ENCODE assay signal across 14 cellular contexts in the genomic region with DNA sequence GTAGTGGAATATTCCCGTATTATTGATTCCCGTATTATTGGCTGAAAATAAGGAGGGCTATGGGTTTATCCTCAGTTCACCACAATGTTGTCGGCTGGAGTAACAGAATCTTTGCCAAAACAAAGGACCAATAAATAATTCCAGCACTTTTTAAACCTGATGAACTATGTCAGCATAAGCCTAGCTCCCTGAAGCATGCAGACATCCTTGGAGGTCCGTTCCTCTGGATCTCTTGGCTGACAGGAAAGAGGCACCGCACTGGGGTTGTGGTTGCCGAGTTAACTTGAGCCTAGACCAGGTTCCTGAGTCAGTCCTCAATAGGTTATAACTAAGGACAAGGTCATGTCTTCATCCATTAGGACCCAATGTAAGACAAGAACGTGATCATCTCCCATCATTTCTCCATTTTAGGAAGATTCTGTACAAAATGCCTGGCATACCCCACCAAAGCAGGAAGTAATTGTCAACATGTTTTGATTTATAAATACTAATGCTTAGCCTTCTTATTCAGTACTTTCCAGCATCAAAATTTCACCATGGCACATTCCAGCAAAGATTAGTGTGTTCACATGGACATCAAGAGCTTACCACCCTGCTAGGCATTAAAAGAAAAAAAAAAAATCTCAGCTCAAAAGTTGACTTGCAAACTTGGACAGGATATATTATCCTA. TPM values are rescaled to one million over a fixed set of nuclear protein-coding genes. Genes with fewer than 3 reads are reported as not detected.
DNase-seq lines count a peak whose midpoint lies in the region; ATAC-seq, FAIRE-seq and TF ChIP-seq lines count a peak whose summit lies in the region.
"Had no signal": no experiment of that assay in that cellular context is flagged by ENCODE, and none has a peak within 500 bp of the region (broad histone marks: within the 10 kb centered on the region; RNA-seq: fewer than 3 reads in every experiment).

No MANE protein-coding gene starts in this region.

- H3K14ac ChIP-seq in neuronal stem cell (ENCODE audit: low read length), result no peak overlapping the region

- no peaks in the 10 kb centered on the region for H3K27me3 Mint-ChIP-seq in astrocyte (ENCODE audit: low read depth, unreplicated experiment)

- H3K27ac ChIP-seq in astrocyte (ENCODE audit: low read depth, low read length) (peak overlapping the region; percentile 62), heart left ventricle (peak overlapping the region; percentile 1 to 81 (median 66)), substantia nigra (ENCODE audit: low read depth, low read length, poor library complexity, severe bottlenecking) (no peak overlapping the region), neuronal stem cell (replicated peaks; ENCODE audit: low read length) (no peak overlapping the region)

- H4K20me1 ChIP-seq in astrocyte (ENCODE audit: insufficient read depth, low read length), result no peaks in the 10 kb centered on the region

- peaks cover 10% of the 10 kb centered on the region for H3K4me1 Mint-ChIP-seq in astrocyte (ENCODE audit: low read depth, unreplicated experiment)

- ATAC-seq in heart left ventricle (peak in 3 of 4 donors; percentile 24 to 51 (median 37)), GM19351 (IDR thresholded peaks at IDR 0.05; ENCODE audit: unreplicated experiment) (no peak)

- WGBS in heart left ventricle, 4 donors, result 37 to 56% (median 44%) methylated on average over 7 of the region's 7 CpGs
- no CpG with 5 or more reads among the region's 7 CpGs for WGBS in neuronal stem cell (ENCODE audit: extremely low coverage in 2 of 2, insufficient read length in 2 of 2, insufficient replicate concordance in 1 of 2), 2 donors

- H3K27me3 ChIP-seq in astrocyte (ENCODE audit: insufficient read depth, low read length) (no peaks in the 10 kb centered on the region), heart left ventricle (no peaks in the 10 kb centered on the region), neuronal stem cell (ENCODE audit: control insufficient read depth in 3 of 3, insufficient read depth in 3 of 3, low read depth in 1 of 3, low read length in 3 of 3) (no peaks in the 10 kb centered on the region)

- H3K4ac ChIP-seq in neuronal stem cell (ENCODE audit: low read length), result no peak overlapping the region

- H3K4me3 ChIP-seq in astrocyte (ENCODE audit: insufficient read depth, low read depth, low read length) (no peak overlapping the region), heart left ventricle (no peak overlapping the region), skeletal muscle cell (ENCODE audit: low read depth, low read length) (no peak overlapping the region), neuronal stem cell (ENCODE audit: low read length in 2 of 2) (no peak overlapping the region)

- H2BK12ac ChIP-seq in neuronal stem cell (ENCODE audit: low read length), result no peak overlapping the region

- no peak for FAIRE-seq in astrocyte (lab: Jason Lieb, UNC)

- H2AK5ac ChIP-seq in neuronal stem cell (ENCODE audit: low read depth, low read length), result no peak overlapping the region

- H2BK15ac ChIP-seq in neuronal stem cell (ENCODE audit: low read length), result no peak overlapping the region

- H2AFZ ChIP-seq in astrocyte (ENCODE audit: low read depth, low read length), result no peak overlapping the region
- no peak overlapping the region for H2AFZ ChIP-seq in neuronal stem cell (ENCODE audit: low read length)

- no peak overlapping the region for H3K4me3 Mint-ChIP-seq in astrocyte (ENCODE audit: unreplicated experiment)
- H3K4me3 Mint-ChIP-seq: activated T-helper 1 cell treated with anti-CD3 and anti-CD28 coated beads, Interleukin-12 subunit alpha, Interleukin-12 subunit beta, Interleukin-2, Interleukin-4 antibody, amounts not matched to agents 30 ng/mL and 10 ng/mL and 1 ng/mL, durations not matched to agents 14 hours and 24 hours and 36 hours; endodermal cell had no signal

- DNase-seq in Daoy (ENCODE audit: low read depth) (peak; percentile 27), astrocyte (ENCODE audit: low read depth) (peak; percentile 81), heart left ventricle (no peak), skeletal muscle cell (ENCODE audit: low read depth) (peak; percentile 56), NCI-H2029 treated with DMSO at 0.1 percent for 48 hours (lab: John Stamatoyannopoulos, UW) (no peak), substantia nigra (lab: John Stamatoyannopoulos, UW) (no peak), neuronal stem cell (ENCODE audit: low spot score) (no peak)
- DNase-seq: endodermal cell, KBM-7, NCI-H187 treated with DMSO at 0.1 percent for 48 hours, NCI-H774, T-helper 9 cell had no signal

- TF ChIP-seq CTCF in astrocyte (IDR thresholded peaks at IDR 0.05; ENCODE audit: insufficient read depth, low read depth, low read length), result no peak
- no peak for TF ChIP-seq CTCF in heart left ventricle (IDR thresholded peaks at IDR 0.05)

- peaks cover 3% of the 10 kb centered on the region for H3K36me3 Mint-ChIP-seq in astrocyte (ENCODE audit: low read depth, unreplicated experiment)

- no peak overlapping the region for H2BK5ac ChIP-seq in neuronal stem cell (ENCODE audit: low read length)

- H3K9ac ChIP-seq in astrocyte (ENCODE audit: low read length) (peak overlapping the region; percentile 34), neuronal stem cell (ENCODE audit: low read depth, low read length, poor library complexity) (no peak overlapping the region)

- intact Hi-C loops in heart left ventricle (cut with DNase I), result loop anchor here in 2 of 10 donors (5.0 kb wide), 2 partner anchors 35 kb away; partner anchors contain the start of gene NID2 (in 1 of the 2)

- no peak for TF ChIP-seq POLR2A in heart left ventricle (IDR thresholded peaks at IDR 0.05)

- no peak overlapping the region for H4K91ac ChIP-seq in neuronal stem cell (ENCODE audit: low read depth, low read length, poor library complexity)

- H3K79me2 ChIP-seq in astrocyte (ENCODE audit: insufficient read depth, low read length), result no peaks in the 10 kb centered on the region

- no peak overlapping the region for H4K8ac ChIP-seq in neuronal stem cell (ENCODE audit: low read depth, low read length)

- peaks cover 10% of the 10 kb centered on the region for H3K36me3 ChIP-seq in astrocyte (ENCODE audit: insufficient read depth, low read length)
- peaks cover 0 to 54% (median 31%) of the 10 kb centered on the region in 9 donors for H3K36me3 ChIP-seq in heart left ventricle
- peaks cover 0 to 15% of the 10 kb centered on the region in 2 donors for H3K36me3 ChIP-seq in neuronal stem cell (replicated peaks in 1 of 2; ENCODE audit: control insufficient read depth in 2 of 2, insufficient read depth in 2 of 2, low read length in 2 of 2)

- peak overlapping the region; percentile 64 for H3K27ac Mint-ChIP-seq in astrocyte (ENCODE audit: unreplicated experiment)
- H3K27ac Mint-ChIP-seq: activated T-helper 1 cell treated with anti-CD3 and anti-CD28 coated beads, Interleukin-12 subunit alpha, Interleukin-12 subunit beta, Interleukin-2, Interleukin-4 antibody, amounts not matched to agents 30 ng/mL and 10 ng/mL and 1 ng/mL, durations not matched to agents 14 hours and 24 hours and 36 hours; endodermal cell had no signal

- H3K18ac ChIP-seq in neuronal stem cell (ENCODE audit: low read length), result no peak overlapping the region

- no peak overlapping the region for H3K23ac ChIP-seq in neuronal stem cell (ENCODE audit: low read depth, low read length, poor library complexity)

- H2BK120ac ChIP-seq in neuronal stem cell (ENCODE audit: low read depth, low read length), result no peak overlapping the region

- H3K4me1 ChIP-seq in astrocyte (ENCODE audit: insufficient read depth, low read length) (peaks cover 28% of the 10 kb centered on the region), heart left ventricle (peaks cover 0 to 46% (median 30%) of the 10 kb centered on the region in 12 donors), neuronal stem cell (ENCODE audit: control insufficient read depth in 2 of 2, insufficient read depth in 1 of 2, low read depth in 1 of 2, low read length in 2 of 2) (peaks cover 0 to 4% of the 10 kb centered on the region in 2 donors)

- H3K9me3 ChIP-seq in astrocyte (ENCODE audit: insufficient read depth, low read depth, low read length) (no peaks in the 10 kb centered on the region), heart left ventricle (no peaks in the 10 kb centered on the region), neuronal stem cell (replicated peaks in 1 of 2; ENCODE audit: control insufficient read depth in 2 of 2, insufficient read depth in 1 of 2, low read depth in 1 of 2, low read length in 2 of 2) (no peaks in the 10 kb centered on the region)

- peaks cover 2% of the 10 kb centered on the region for H3K9me3 Mint-ChIP-seq in astrocyte (ENCODE audit: unreplicated experiment)
- H3K9me3 Mint-ChIP-seq: activated T-helper 1 cell treated with anti-CD3 and anti-CD28 coated beads, Interleukin-12 subunit alpha, Interleukin-12 subunit beta, Interleukin-2, Interleukin-4 antibody, amounts not matched to agents 30 ng/mL and 10 ng/mL and 1 ng/mL, durations not matched to agents 14 hours and 24 hours and 36 hours; endodermal cell had no signal

- no peaks in the 10 kb centered on the region for H3K79me1 ChIP-seq in neuronal stem cell (ENCODE audit: low read depth, low read length)

- H3K4me2 ChIP-seq in astrocyte (ENCODE audit: low read length) (peak overlapping the region; percentile 60), neuronal stem cell (ENCODE audit: insufficient read depth, low read length, poor library complexity, severe bottlenecking) (no peak overlapping the region)

RNA-seq across cellular contexts. Expression of gene NID2, which starts 36.5 kb away (rescaled TPM):
- total RNA-seq in Daoy (2014; rRNA removed; shearing (Covaris generic)), result 6.4 and 9.9 TPM in 2 replicates
- total RNA-seq in astrocyte, result 11.4 and 22.3 TPM in 2 replicates
- 10 to 100 TPM; 32.0 to 77.4 (median 40.9) TPM for total RNA-seq in heart left ventricle
- 10 to 100 TPM; 17.3 to 18.8 TPM for polyA plus RNA-seq in heart left ventricle
- polyA plus RNA-seq in neuronal stem cell (2013, experiment 1 of 2), result 8.2 TPM
- polyA plus RNA-seq in neuronal stem cell (2013, experiment 2 of 2), result 8.4 TPM

RNA-seq across cellular contexts. Expression of gene RTRAF, which starts 43.0 kb away (rescaled TPM):
- total RNA-seq in Daoy (2014; rRNA removed; shearing (Covaris generic)), result 199 and 233 TPM in 2 replicates
- 213 and 224 TPM in 2 replicates for total RNA-seq in astrocyte
- total RNA-seq in heart left ventricle, result 100 to 1,000 TPM in 7 of 9 donors, 10 to 100 TPM in 2; 72.9 to 260 (median 193) TPM
- polyA plus RNA-seq in heart left ventricle, result 100 to 1,000 TPM; 163 to 272 TPM
- polyA plus RNA-seq in neuronal stem cell (2013, experiment 1 of 2), result 643 TPM
- polyA plus RNA-seq in neuronal stem cell (2013, experiment 2 of 2), result 645 TPM

Comparison
In these comparisons a context has a peak if more than half of its experiments do, and no peak if none do; other contexts are left out.
1. DNase-seq: peak in Daoy (single experiment), astrocyte (single experiment) and skeletal muscle cell (single experiment); none in heart left ventricle (0 of 5), NCI-H2029 treated with DMSO at 0.1 percent for 48 hours (single experiment), substantia nigra (0 of 49) and neuronal stem cell (single experiment).
2. H3K27ac ChIP-seq: peak in astrocyte (single experiment) and heart left ventricle (12 of 12); none in substantia nigra (single experiment) and neuronal stem cell (single experiment).